Comparison of ENCODE assay signal across 36 cellular contexts in genomic region chr4:74814052-74814451, GRCh38. TPM values are rescaled to one million over a fixed set of nuclear protein-coding genes. Genes with fewer than 3 reads are reported as not detected.
"Had no signal": no experiment of that assay in that cellular context is flagged by ENCODE, and none has a peak within 500 bp of the region (broad histone marks: within the 10 kb centered on the region; RNA-seq: fewer than 3 reads in every experiment).

No MANE protein-coding gene starts in this region.

- H3K4me3 ChIP-seq: adrenal gland, body of pancreas, breast epithelium had no signal

- H3K27me3 ChIP-seq: adrenal gland, body of pancreas, brain microvascular endothelial cell, breast epithelium had no signal

- FAIRE-seq: astrocyte, colon, TTC549 had no signal

- H3K27ac ChIP-seq: adrenal gland, body of pancreas, brain microvascular endothelial cell, breast epithelium, VCaP had no signal

- ATAC-seq: activated CD8-positive, alpha-beta T cell treated with anti-CD3 and anti-CD28 coated beads for 36 hours; activated naive CD4-positive, alpha-beta T cell treated with anti-CD3 and anti-CD28 coated beads, Interleukin-2, amount 50 U/mL, for 72 hours; activated T-cell treated with anti-CD3 and anti-CD28 coated beads, Interleukin-2, amount 50 U/mL, for 4 hours; activated T-cell treated with anti-CD3 and anti-CD28 coated beads, Interleukin-2, amount 50 U/mL, for 72 hours; activated T-helper 17 cell treated with anti-CD3 and anti-CD28 coated beads, Interleukin-2, amount 50 U/mL, for 72 hours; body of pancreas had no signal

- H3K9me3 ChIP-seq: adrenal gland, body of pancreas, breast epithelium had no signal

- H3K4me1 ChIP-seq: adrenal gland, body of pancreas, breast epithelium had no signal

- H3K36me3 ChIP-seq: adrenal gland, brain microvascular endothelial cell, breast epithelium had no signal

- DNase-seq: activated B cell treated with CpG ODN at 0.5 μM for 24 hours; activated CD4-positive, alpha-beta memory T cell treated with anti-CD3 and anti-CD28 coated beads for 36 hours; activated CD4-positive, alpha-beta T cell treated with anti-CD3 and anti-CD28 coated beads for 4 hours; activated CD4-positive, alpha-beta T cell treated with anti-CD3 and anti-CD28 coated beads, Interleukin-2, amount 10 ng/mL, durations not matched to agents 24 days and 14 days; activated CD4-positive, alpha-beta T cell treated with anti-CD3 and anti-CD28 coated beads, Interleukin-2, amount 50 U/mL, for 1 hour; activated CD4-positive, alpha-beta T cell treated with anti-CD3 and anti-CD28 coated beads, Interleukin-2, amount 50 U/mL, for 4 hours; activated CD4-positive, CD25-positive, alpha-beta regulatory T cell treated with anti-CD3 and anti-CD28 coated beads, Interleukin-2, amount 50 U/mL, for 72 hours; activated CD8-positive, alpha-beta memory T cell treated with anti-CD3 and anti-CD28 coated beads, Interleukin-2, amount 50 U/mL, for 4 hours; activated CD8-positive, alpha-beta T cell treated with anti-CD3 and anti-CD28 coated beads for 36 hours; activated effector memory CD4-positive, alpha-beta T cell treated with anti-CD3 and anti-CD28 coated beads, Interleukin-2, amount 50 U/mL, for 16 hours; activated gamma-delta T cell treated with Interleukin-2 at 50 U/mL for 16 hours; activated naive CD4-positive, alpha-beta T cell; activated naive CD4-positive, alpha-beta T cell treated with anti-CD3 and anti-CD28 coated beads for 36 hours; activated naive CD4-positive, alpha-beta T cell treated with anti-CD3 and anti-CD28 coated beads, Interleukin-2, amount 50 U/mL, for 16 hours; activated naive CD8-positive, alpha-beta T cell treated with anti-CD3 and anti-CD28 coated beads for 36 hours; activated T-cell treated with anti-CD3 and anti-CD28 coated beads for 4 hours; activated T-cell treated with anti-CD3 and anti-CD28 coated beads, Interleukin-2, amount 50 U/mL, for 1 hour; activated T-cell treated with anti-CD3 and anti-CD28 coated beads, Interleukin-2, amount 50 U/mL, for 4 hours; activated T-cell treated with anti-CD3 and anti-CD28 coated beads, Interleukin-2, amount 50 U/mL, for 72 hours; adrenal gland; amniotic stem cell; aorta; body of pancreas; brain microvascular endothelial cell; central memory CD4-positive, alpha-beta T cell; T-helper 2 cell; T-helper 9 cell had no signal

RNA-seq across cellular contexts. Expression of gene BTC, which starts 19.7 kb away (rescaled TPM):
- total RNA-seq: activated B cell treated with CpG ODN at 0.5 μM for 24 hours; activated CD4-positive, alpha-beta memory T cell treated with anti-CD3 and anti-CD28 coated beads for 36 hours; activated CD4-positive, alpha-beta T cell treated with anti-CD3 and anti-CD28 coated beads, Interleukin-2, amount 10 ng/mL, durations not matched to agents 24 days and 14 days; activated CD8-positive, alpha-beta memory T cell treated with anti-CD3 and anti-CD28 coated beads for 36 hours; activated CD8-positive, alpha-beta T cell treated with anti-CD3 and anti-CD28 coated beads for 36 hours; activated naive CD4-positive, alpha-beta T cell treated with anti-CD3 and anti-CD28 coated beads for 36 hours; activated naive CD4-positive, alpha-beta T cell treated with anti-CD3 and anti-CD28 coated beads, Interleukin-2, amount 50 U/mL, for 72 hours; activated naive CD8-positive, alpha-beta T cell treated with anti-CD3 and anti-CD28 coated beads for 36 hours; activated T-cell treated with anti-CD3 and anti-CD28 coated beads, Interleukin-2, amount 50 U/mL, for 4 hours; activated T-cell treated with anti-CD3 and anti-CD28 coated beads, Interleukin-2, amount 50 U/mL, for 72 hours; activated T-helper 1 cell treated with anti-CD3 and anti-CD28 coated beads, Interleukin-12 subunit alpha, Interleukin-12 subunit beta, Interleukin-2, Interleukin-4 antibody, amounts not matched to agents 30 ng/mL and 10 ng/mL and 1 ng/mL, durations not matched to agents 14 hours and 24 hours and 36 hours; activated T-helper 17 cell treated with anti-CD3 and anti-CD28 coated beads, Interleukin-2, amount 50 U/mL, for 72 hours had no signal
